Comparison of ENCODE assay signal across 6 cellular contexts in genomic region chr11:31919175-31919574, GRCh38.
"Had no signal": no experiment of that assay in that cellular context is flagged by ENCODE, and none has a peak within 500 bp of the region (broad histone marks: within the 10 kb centered on the region; RNA-seq: fewer than 3 reads in every experiment).

No MANE protein-coding gene starts in this region.

- DNase-seq: Karpas-422, KBM-7, KG1 had no signal

- FAIRE-seq: HTR-8/SVneo had no signal

- H3K27ac ChIP-seq: HL-60, KMS-11 had no signal

- H3K4me2 ChIP-seq: KMS-11 had no signal

- H3K9ac ChIP-seq: KMS-11 had no signal
